Comparison of ENCODE assay signal across 8 cellular contexts in genomic region chr20:41317536-41318270, GRCh38. TPM values are rescaled to one million over a fixed set of nuclear protein-coding genes. Genes with fewer than 3 reads are reported as not detected.
A peak's percentile ranks its signal among the peaks of the same experiment; 100 is the strongest.
DNase-seq lines count a peak whose midpoint lies in the region; ATAC-seq and TF ChIP-seq lines count a peak whose summit lies in the region.

Gene ZHX3, minus strand, starts transcription at chr20:41317731. Its CDS starts 112,815 bp downstream, at chr20:41204916.

- POLR2A ChIA-PET in Panc1 (lab: Charles Lee): no interaction called here

- in situ Hi-C loops in Panc1 (cut with HindIII; ENCODE audit: low pct_unique_long_range_greater_than_20kb, low sequenced_read_pairs): no loop called here

- H3K27me3 ChIP-seq in KMS-11 (ENCODE audit: insufficient read depth, low read depth) (no peaks in the 10 kb centered on the region), Panc1 (ENCODE audit: control insufficient read depth, insufficient read depth, low read length) (no peaks in the 10 kb centered on the region), muscle layer of colon (ENCODE audit: control insufficient read depth in 1 of 2, insufficient read depth in 2 of 2, low read length in 2 of 2) (no peaks in the 10 kb centered on the region)

- H3K36me3 ChIP-seq in KMS-11 (ENCODE audit: insufficient read depth) (no peaks in the 10 kb centered on the region), Panc1 (ENCODE audit: control insufficient read depth, insufficient read depth, low read length) (no peaks in the 10 kb centered on the region), muscle layer of colon (ENCODE audit: insufficient read depth, low read length) (no peaks in the 10 kb centered on the region)

- H3K4me3 ChIP-seq in KMS-11 (IDR thresholded peaks at IDR 0.05; ENCODE audit: insufficient read depth, low read depth, low read length): no peak within 1 kb of the TSS
- H3K4me3 ChIP-seq in Panc1 (ENCODE audit: low read depth in 2 of 2, low read length in 2 of 2): peak within 1 kb of the TSS; percentile 71 to 89
- peak within 1 kb of the TSS; percentile 67 to 71 for H3K4me3 ChIP-seq in muscle layer of colon (ENCODE audit: low read depth in 1 of 2, low read length in 2 of 2)

- no peaks in the 10 kb centered on the region for H4K20me1 ChIP-seq in KMS-11 (ENCODE audit: insufficient read depth)

- no peak for TF ChIP-seq CTCF in KMS-11 (conservative IDR thresholded peaks at IDR 0.05; ENCODE audit: low read depth, low read length)
- no peak for TF ChIP-seq CTCF in Panc1 (IDR thresholded peaks at IDR 0.05)

- no peaks in the 10 kb centered on the region for H3K79me2 ChIP-seq in KMS-11 (ENCODE audit: insufficient read depth, low read depth)

- H3K9ac ChIP-seq in KMS-11 (peak within 1 kb of the TSS; percentile 74), muscle layer of colon (ENCODE audit: low read length) (peak within 1 kb of the TSS; percentile 30)

- H3K4me2 ChIP-seq in KMS-11: peak within 1 kb of the TSS; percentile 98

- H3K9me3 ChIP-seq in Panc1 (ENCODE audit: control insufficient read depth, insufficient read depth, low read depth, low read length): no peaks in the 10 kb centered on the region
- no peaks in the 10 kb centered on the region for H3K9me3 ChIP-seq in muscle layer of colon (ENCODE audit: low read length)

- ATAC-seq in GM21786 (IDR thresholded peaks at IDR 0.05; ENCODE audit: unreplicated experiment): peak; percentile 95
- ATAC-seq in Panc1: peak; percentile 99
- peak; percentile 96 for ATAC-seq in esophagus mucosa

- H2AFZ ChIP-seq in KMS-11 (ENCODE audit: low read depth): peak within 1 kb of the TSS; percentile 97

- intact Hi-C loops in Panc1 (cut with micrococcal nuclease; ENCODE audit: unreplicated experiment): no loop called here

- CTCF ChIA-PET in Panc1 (lab: Charles Lee): interaction anchor here (0.7 kb wide), 1 partner anchor 12 kb away, joined by 3 read pairs; no protein-coding TSS in a partner anchor

- DNase-seq in DMS53 treated with DMSO at 0.1 percent for 48 hours (lab: John Stamatoyannopoulos, UW; ENCODE audit: unreplicated experiment) (peak; percentile 86), Panc1 (ENCODE audit: low read depth, low spot score) (no peak)
- peak; percentile 95 to 97 for DNase-seq in activated T-cell treated with anti-CD3 and anti-CD28 coated beads, Interleukin-2, amount 50 U/mL, for 48 hours
- DNase-seq in stimulated activated CD8-positive, alpha-beta memory T cell treated with anti-CD3 and anti-CD28 coated beads, Interleukin-7, amount 100 ng/mL, for 24 hours (ENCODE audit: low read depth): peak; percentile 89

- no TSS peak for BruUV-seq in Panc1 (replicated peaks; lab: Mats Ljungman, UMichigan)

- H3K27ac ChIP-seq in KMS-11 (peak within 1 kb of the TSS; percentile 47), Panc1 (ENCODE audit: low read length) (peak within 1 kb of the TSS; percentile 85), muscle layer of colon (ENCODE audit: low read depth, low read length) (peak within 1 kb of the TSS; percentile 85)

- peaks cover 18% of the 10 kb centered on the region for H3K4me1 ChIP-seq in KMS-11 (ENCODE audit: low read depth, poor library complexity, severe bottlenecking)
- peaks cover 11% of the 10 kb centered on the region for H3K4me1 ChIP-seq in Panc1 (ENCODE audit: control insufficient read depth, insufficient read depth, low read length)
- peaks cover 21% of the 10 kb centered on the region for H3K4me1 ChIP-seq in muscle layer of colon (ENCODE audit: insufficient read depth, low read length)

RNA-seq across cellular contexts. Expression of gene ZHX3, which starts in this region (rescaled TPM):
- total RNA-seq in Panc1 (2021; ENCODE audit: unreplicated experiment): 19.8 TPM
- 9.0 TPM for polyA plus RNA-seq in Panc1 (2012; ENCODE audit: insufficient read length)
- total RNA-seq in esophagus mucosa: 21.1 TPM
